1 cellular context compared by ENCODE assay signal in the genomic region with DNA sequence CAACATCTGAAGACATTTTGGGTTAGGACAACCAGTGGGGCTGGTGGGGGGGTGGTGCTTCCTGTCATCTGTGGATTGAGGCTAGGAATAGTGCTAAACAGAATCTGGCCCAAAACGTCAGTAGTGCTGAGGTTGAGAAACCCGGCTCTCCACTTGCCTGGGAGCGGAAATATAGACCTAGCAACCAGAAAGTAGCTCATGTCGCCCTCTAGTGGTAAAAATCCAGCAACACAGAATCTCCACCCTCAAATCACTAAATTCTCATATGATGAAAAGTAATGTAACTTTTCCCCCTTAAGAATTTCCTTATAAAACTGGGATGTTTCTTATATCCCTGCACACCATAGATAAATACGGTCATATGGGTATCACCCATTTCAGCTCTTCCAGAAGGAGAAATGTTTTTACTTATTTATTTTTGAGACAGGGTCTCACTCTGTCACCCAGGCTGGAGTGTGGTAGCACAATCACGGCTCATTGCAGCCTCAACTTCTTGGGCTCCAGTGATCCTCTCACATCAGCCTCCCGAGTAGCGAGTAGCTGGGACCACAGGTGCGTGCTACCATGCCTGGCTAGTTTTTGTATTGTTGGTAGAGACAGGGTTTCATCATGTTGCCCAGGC.
TF ChIP-seq lines count a peak whose summit lies in the region.

No MANE protein-coding gene starts in this region.

TF ChIP-seq in HepG2, 621 proteins besides CTCF, POLR2A, EP300 and RAD21 (continued from another document):
- TF ChIP-seq JUND (CRISPR knock-in tag; IDR thresholded peaks at IDR 0.05) (no peak), U2AF2 (IDR thresholded peaks at IDR 0.05; ENCODE audit: low read depth, low read length) (no peak), CCDC6 (CRISPR knock-in tag; IDR thresholded peaks at IDR 0.05) (0 out of 2 replicates have a peak, but pooled peaks have one; percentile 33), ZNF343 (CRISPR knock-in tag; IDR thresholded peaks at IDR 0.05) (no peak), ZBTB21 (CRISPR knock-in tag; IDR thresholded peaks at IDR 0.05) (no peak), SIX1 (CRISPR knock-in tag; IDR thresholded peaks at IDR 0.05; ENCODE audit: borderline replicate concordance) (no peak), SAP130 (CRISPR knock-in tag; IDR thresholded peaks at IDR 0.05; ENCODE audit: low read depth) (0 out of 2 replicates have a peak, but pooled peaks have one; percentile 19), SMC3 (IDR thresholded peaks at IDR 0.05; ENCODE audit: low read length) (peak; percentile 61), PRMT3 (CRISPR knock-in tag; IDR thresholded peaks at IDR 0.05; ENCODE audit: borderline replicate concordance, low read depth) (0 out of 2 replicates have a peak, but pooled peaks have one; percentile 37), ZNF326 (CRISPR knock-in tag; IDR thresholded peaks at IDR 0.05; ENCODE audit: borderline replicate concordance) (no peak), CENPT (CRISPR knock-in tag; IDR thresholded peaks at IDR 0.05; ENCODE audit: low read depth) (no peak), KDM5B (CRISPR knock-in tag; IDR thresholded peaks at IDR 0.05; ENCODE audit: borderline replicate concordance) (no peak), HMG20A (CRISPR knock-in tag; IDR thresholded peaks at IDR 0.05; ENCODE audit: borderline replicate concordance) (no peak), ZSCAN25 (CRISPR knock-in tag; IDR thresholded peaks at IDR 0.05) (no peak), ZNF770 (CRISPR knock-in tag; IDR thresholded peaks at IDR 0.05) (peak; percentile 85), SETDB1 (CRISPR knock-in tag; IDR thresholded peaks at IDR 0.05; ENCODE audit: borderline replicate concordance) (no peak), NFATC3 (CRISPR knock-in tag; IDR thresholded peaks at IDR 0.05) (no peak), ZBTB26 (CRISPR knock-in tag; IDR thresholded peaks at IDR 0.05; ENCODE audit: borderline replicate concordance) (no peak), TOPORS (CRISPR knock-in tag; IDR thresholded peaks at IDR 0.05) (no peak), TEAD3 (CRISPR knock-in tag; optimal IDR thresholded peaks at IDR 0.05; ENCODE audit: borderline replicate concordance) (peak; percentile 95), GATAD2A (CRISPR knock-in tag; IDR thresholded peaks at IDR 0.05) (peak; percentile 19; the same call in 1 of the 2 replicates), NCOA1 (CRISPR knock-in tag; IDR thresholded peaks at IDR 0.05) (no peak), NFE2L1 (CRISPR knock-in tag; IDR thresholded peaks at IDR 0.05; ENCODE audit: borderline replicate concordance) (no peak), TBL1XR1 (IDR thresholded peaks at IDR 0.05; ENCODE audit: borderline replicate concordance, low read length, partially characterized antibody) (no peak), PHF5A (CRISPR knock-in tag; IDR thresholded peaks at IDR 0.05; ENCODE audit: low read depth, unreplicated experiment) (no peak), MIER3 (CRISPR knock-in tag; IDR thresholded peaks at IDR 0.05; ENCODE audit: borderline replicate concordance) (no peak), DPF2 (CRISPR knock-in tag; IDR thresholded peaks at IDR 0.05; ENCODE audit: borderline replicate concordance, low read depth) (no peak)
- TF ChIP-seq, protein P1, sequence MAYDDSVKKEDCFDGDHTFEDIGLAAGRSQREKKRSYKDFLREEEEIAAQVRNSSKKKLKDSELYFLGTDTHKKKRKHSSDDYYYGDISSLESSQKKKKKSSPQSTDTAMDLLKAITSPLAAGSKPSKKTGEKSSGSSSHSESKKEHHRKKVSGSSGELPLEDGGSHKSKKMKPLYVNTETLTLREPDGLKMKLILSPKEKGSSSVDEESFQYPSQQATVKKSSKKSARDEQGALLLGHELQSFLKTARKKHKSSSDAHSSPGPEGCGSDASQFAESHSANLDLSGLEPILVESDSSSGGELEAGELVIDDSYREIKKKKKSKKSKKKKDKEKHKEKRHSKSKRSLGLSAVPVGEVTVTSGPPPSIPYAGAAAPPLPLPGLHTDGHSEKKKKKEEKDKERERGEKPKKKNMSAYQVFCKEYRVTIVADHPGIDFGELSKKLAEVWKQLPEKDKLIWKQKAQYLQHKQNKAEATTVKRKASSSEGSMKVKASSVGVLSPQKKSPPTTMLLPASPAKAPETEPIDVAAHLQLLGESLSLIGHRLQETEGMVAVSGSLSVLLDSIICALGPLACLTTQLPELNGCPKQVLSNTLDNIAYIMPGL (CRISPR knock-in tag; IDR thresholded peaks at IDR 0.05; ENCODE audit: borderline replicate concordance in 1 of 2, low read depth in 1 of 2), result peak in 1 of 2 experiments; percentile 39; a peak in 1 of 4 replicates
- TF ChIP-seq, protein P2, sequence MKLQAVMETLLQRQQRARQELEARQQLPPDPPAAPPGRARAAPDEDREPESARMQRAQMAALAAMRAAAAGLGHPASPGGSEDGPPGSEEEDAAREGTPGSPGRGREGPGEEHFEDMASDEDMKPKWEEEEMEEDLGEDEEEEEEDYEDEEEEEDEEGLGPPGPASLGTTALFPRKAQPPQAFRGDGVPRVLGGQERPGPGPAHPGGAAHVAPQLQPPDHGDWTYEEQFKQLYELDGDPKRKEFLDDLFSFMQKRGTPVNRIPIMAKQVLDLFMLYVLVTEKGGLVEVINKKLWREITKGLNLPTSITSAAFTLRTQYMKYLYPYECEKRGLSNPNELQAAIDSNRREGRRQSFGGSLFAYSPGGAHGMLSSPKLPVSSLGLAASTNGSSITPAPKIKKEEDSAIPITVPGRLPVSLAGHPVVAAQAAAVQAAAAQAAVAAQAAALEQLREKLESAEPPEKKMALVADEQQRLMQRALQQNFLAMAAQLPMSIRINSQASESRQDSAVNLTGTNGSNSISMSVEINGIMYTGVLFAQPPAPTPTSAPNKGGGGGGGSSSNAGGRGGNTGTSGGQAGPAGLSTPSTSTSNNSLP (IDR thresholded peaks at IDR 0.05; ENCODE audit: low read depth, low read length), result 0 out of 2 replicates have a peak, but pooled peaks have one; percentile 17
TF ChIP-seq in HepG2: peak in this region for 11.
